In the genomic region with DNA sequence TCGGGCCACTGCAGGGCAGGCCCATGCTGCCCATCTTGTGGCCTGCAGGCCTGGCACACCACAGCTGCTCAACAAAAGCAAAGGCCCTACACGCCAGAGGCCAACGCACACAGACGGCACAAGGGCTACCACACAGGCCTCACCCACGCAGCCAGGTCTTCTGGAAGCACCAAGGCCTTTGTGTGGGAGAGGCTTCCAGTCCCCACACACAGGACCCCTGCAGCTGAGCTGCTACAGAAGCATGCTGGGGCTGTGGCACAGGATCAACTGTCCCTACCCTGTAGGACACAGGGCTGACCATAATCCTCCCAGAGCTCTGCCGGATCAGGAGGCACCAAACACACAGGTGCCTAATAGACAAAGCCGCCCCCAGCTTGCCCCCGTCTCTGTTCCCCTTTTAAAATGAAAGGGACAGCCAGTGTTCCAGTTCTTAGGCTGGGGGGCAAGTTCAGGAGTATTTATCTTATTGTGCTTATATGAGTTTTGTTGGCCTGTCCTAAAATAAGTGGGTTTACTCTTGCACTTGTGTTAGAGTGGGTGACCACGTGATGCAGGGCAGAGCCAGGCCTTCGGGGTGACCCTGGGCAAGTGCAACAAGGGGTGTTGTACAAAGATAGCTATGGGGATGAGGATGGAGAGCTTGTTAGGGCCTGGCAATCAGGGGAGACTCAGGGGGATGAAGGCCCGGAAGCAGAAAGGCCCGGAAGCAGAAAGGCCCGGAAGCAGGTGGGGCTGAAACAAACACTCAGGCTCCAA, we compare ENCODE assay signal across 17 cellular contexts.
"Had no signal": no experiment of that assay in that cellular context is flagged by ENCODE, and none has a peak within 500 bp of the region (broad histone marks: within the 10 kb centered on the region; RNA-seq: fewer than 3 reads in every experiment).

No MANE protein-coding gene starts in this region.

- H3K36me3 Mint-ChIP-seq: memory B cell had no signal

- ATAC-seq: activated CD8-positive, alpha-beta memory T cell treated with anti-CD3 and anti-CD28 coated beads, Interleukin-2, amount 10 ng/mL, durations not matched to agents 7 days and 5 days; gastroesophageal sphincter; heart right ventricle; pancreas; T-helper 17 cell had no signal

- H3K9me3 ChIP-seq: ascending aorta, esophagus muscularis mucosa, gastroesophageal sphincter, heart right ventricle, pancreas, tibial nerve, uterus had no signal

- H3K36me3 ChIP-seq: uterus had no signal

- H3K9me3 Mint-ChIP-seq: activated CD4-positive, alpha-beta memory T cell treated with anti-CD3 and anti-CD28 coated beads, Interleukin-2, amount 10 ng/mL, durations not matched to agents 7 days and 5 days; memory B cell had no signal

- H3K27ac Mint-ChIP-seq: activated CD4-positive, alpha-beta memory T cell treated with anti-CD3 and anti-CD28 coated beads, Interleukin-2, amount 10 ng/mL, durations not matched to agents 7 days and 5 days; activated CD8-positive, alpha-beta memory T cell treated with anti-CD3 and anti-CD28 coated beads, Interleukin-2, amount 10 ng/mL, durations not matched to agents 7 days and 5 days; memory B cell had no signal

- H3K27me3 ChIP-seq: ascending aorta, esophagus muscularis mucosa, gastroesophageal sphincter, heart right ventricle, pancreas, tibial nerve, uterus had no signal

- H3K4me3 Mint-ChIP-seq: activated CD4-positive, alpha-beta memory T cell treated with anti-CD3 and anti-CD28 coated beads, Interleukin-2, amount 10 ng/mL, durations not matched to agents 7 days and 5 days; activated CD8-positive, alpha-beta memory T cell treated with anti-CD3 and anti-CD28 coated beads, Interleukin-2, amount 10 ng/mL, durations not matched to agents 7 days and 5 days; memory B cell; T-helper 17 cell had no signal

- H3K4me3 ChIP-seq: ascending aorta, esophagus muscularis mucosa, gastroesophageal sphincter, heart right ventricle, pancreas, tibial nerve, uterus had no signal

- H3K27me3 Mint-ChIP-seq: activated CD4-positive, alpha-beta memory T cell treated with anti-CD3 and anti-CD28 coated beads, Interleukin-2, amount 10 ng/mL, durations not matched to agents 7 days and 5 days; activated CD8-positive, alpha-beta memory T cell treated with anti-CD3 and anti-CD28 coated beads, Interleukin-2, amount 10 ng/mL, durations not matched to agents 7 days and 5 days; memory B cell; T-helper 17 cell had no signal

- H3K27ac ChIP-seq: ascending aorta, esophagus muscularis mucosa, gastroesophageal sphincter, heart right ventricle, pancreas, tibial nerve, uterus had no signal

- DNase-seq: activated CD4-positive, alpha-beta memory T cell treated with anti-CD3 and anti-CD28 coated beads, Interleukin-2, amount 10 ng/mL, durations not matched to agents 7 days and 5 days; activated CD4-positive, alpha-beta T cell treated with anti-CD3 and anti-CD28 coated beads for 4 hours; activated CD8-positive, alpha-beta memory T cell treated with anti-CD3 and anti-CD28 coated beads, Interleukin-2, amount 10 ng/mL, durations not matched to agents 7 days and 5 days; activated naive CD4-positive, alpha-beta T cell; cerebellar nuclear complex; effector CD4-positive, alpha-beta T cell; heart right ventricle; kidney glomerular epithelial cell; stimulated activated naive CD4-positive, alpha-beta T cell; T-helper 17 cell; uterus had no signal
